8 cellular contexts compared by ENCODE assay signal in the genomic region with DNA sequence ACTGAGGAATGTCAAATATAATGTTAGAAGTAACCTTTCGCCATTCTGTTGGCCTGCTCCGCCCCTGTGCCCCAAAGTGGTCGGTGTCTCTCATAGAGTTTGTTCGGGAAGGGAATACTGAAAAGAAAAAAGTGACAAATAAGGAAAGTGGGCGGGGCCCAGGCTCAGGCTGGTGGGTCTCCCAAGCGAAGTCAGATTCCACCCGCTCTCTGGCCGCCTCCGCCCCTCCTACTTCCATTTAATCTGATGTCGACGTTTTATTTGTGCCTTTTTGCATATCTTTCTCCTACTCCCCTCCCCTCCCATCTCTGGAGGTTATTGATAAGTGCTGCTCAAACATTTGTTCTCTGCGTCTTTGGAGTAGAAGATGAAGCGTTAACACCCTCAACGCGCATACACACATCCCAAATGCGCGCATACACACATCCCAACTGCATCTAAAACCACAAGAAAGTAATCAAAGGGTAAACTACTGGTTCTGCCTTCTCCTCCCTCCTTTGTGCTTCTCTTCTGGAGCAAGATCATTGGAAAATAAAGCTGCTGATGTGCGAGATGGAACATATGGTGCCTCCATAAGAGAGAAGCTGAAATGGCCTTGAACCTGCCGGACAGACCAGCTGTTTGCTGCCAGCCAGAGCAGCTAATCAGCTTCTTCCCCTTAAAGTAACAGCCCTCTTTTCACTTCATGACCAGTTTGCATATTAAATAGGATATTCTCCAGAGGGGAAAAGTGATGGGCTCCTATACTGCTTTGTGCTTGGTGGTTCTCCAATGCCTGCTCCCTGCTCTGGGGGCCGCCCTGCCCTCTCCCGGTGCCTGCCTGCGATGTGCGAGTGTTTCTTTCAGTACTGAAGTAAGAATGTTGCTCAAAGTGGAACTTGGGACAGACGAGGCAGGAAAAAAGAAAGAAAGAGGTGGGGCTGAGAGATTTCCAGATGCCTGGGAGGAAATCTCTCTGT. TPM values are rescaled to one million over a fixed set of nuclear protein-coding genes. Genes with fewer than 3 reads are reported as not detected.
DNase-seq lines count a peak whose midpoint lies in the region; ATAC-seq and TF ChIP-seq lines count a peak whose summit lies in the region.

No MANE protein-coding gene starts in this region.

- intact Hi-C loops in left ventricle myocardium superior (cut with micrococcal nuclease) (no loop called here), posterior cingulate gyrus (cut with DNase I) (loop anchor here (2.0 to 10.0 kb wide), 3 partner anchors 75 to 349 kb away; a partner anchor contains a TSS)

- H3K4me3 ChIP-seq in BE2C (ENCODE audit: low read depth, low read length) = peak overlapping the region; percentile 34
- peak overlapping the region; percentile 80 for H3K4me3 ChIP-seq in adipocyte (ENCODE audit: low read length)

- H3K36me3 ChIP-seq in BE2C = no peaks in the 10 kb centered on the region
- no peaks in the 10 kb centered on the region for H3K36me3 ChIP-seq in adipocyte (ENCODE audit: control insufficient read depth, insufficient read depth, low read length, severe bottlenecking)

- H3K27me3 ChIP-seq in BE2C (peaks cover 51% of the 10 kb centered on the region), adipocyte (replicated peaks; ENCODE audit: control insufficient read depth, insufficient read depth, low read length) (no peaks in the 10 kb centered on the region)

- H3K4me1 ChIP-seq in BE2C = no peaks in the 10 kb centered on the region
- peaks cover 6% of the 10 kb centered on the region for H3K4me1 ChIP-seq in adipocyte (ENCODE audit: control insufficient read depth, insufficient read depth, low read length)

- H3K9me3 ChIP-seq in BE2C (no peaks in the 10 kb centered on the region), adipocyte (ENCODE audit: control insufficient read depth, low read length) (peaks cover 5% of the 10 kb centered on the region)

- DNase-seq in BE2C (no peak), KBM-7 (peak; percentile 43), adipocyte (ENCODE audit: low read depth) (peak; percentile 70), left ventricle myocardium superior (peak; percentile 63), posterior cingulate gyrus (peak in 6 of 10 donors; percentile 20 to 87 (median 34)), NCI-H2107 (lab: John Stamatoyannopoulos, UW) (no peak)

- no peak for TF ChIP-seq CTCF in BE2C (IDR thresholded peaks at IDR 0.05; ENCODE audit: low read depth, low read length)

- peak; percentile 33 for ATAC-seq in left ventricle myocardium superior
- no peak for ATAC-seq in GM21737 (IDR thresholded peaks at IDR 0.05; ENCODE audit: unreplicated experiment)
- ATAC-seq in GM18498 (IDR thresholded peaks at IDR 0.05; ENCODE audit: unreplicated experiment) = no peak

- in situ Hi-C loops in KBM-7 (cut with MboI; ENCODE audit: low pct_unique_long_range_greater_than_20kb, low sequenced_read_pairs) = no loop called here

- peak overlapping the region; percentile 83 for H3K9ac ChIP-seq in adipocyte (ENCODE audit: low read length)

RNA-seq across cellular contexts. Expression of a gene that starts 3.1 kb away (rescaled TPM):
- polyA plus RNA-seq in BE2C (2012; ENCODE audit: insufficient read depth, insufficient read length, low read depth) = not detected
- total RNA-seq in left ventricle myocardium superior = 2.3 TPM

Comparison
In these comparisons a context has a peak if more than half of its experiments do, and no peak if none do; other contexts are left out.
1. DNase-seq: peak in KBM-7 (single experiment), adipocyte (single experiment), left ventricle myocardium superior (single experiment) and posterior cingulate gyrus (6 of 10); none in BE2C (single experiment) and NCI-H2107 (single experiment).